5 cellular contexts compared by ENCODE assay signal in the genomic region with DNA sequence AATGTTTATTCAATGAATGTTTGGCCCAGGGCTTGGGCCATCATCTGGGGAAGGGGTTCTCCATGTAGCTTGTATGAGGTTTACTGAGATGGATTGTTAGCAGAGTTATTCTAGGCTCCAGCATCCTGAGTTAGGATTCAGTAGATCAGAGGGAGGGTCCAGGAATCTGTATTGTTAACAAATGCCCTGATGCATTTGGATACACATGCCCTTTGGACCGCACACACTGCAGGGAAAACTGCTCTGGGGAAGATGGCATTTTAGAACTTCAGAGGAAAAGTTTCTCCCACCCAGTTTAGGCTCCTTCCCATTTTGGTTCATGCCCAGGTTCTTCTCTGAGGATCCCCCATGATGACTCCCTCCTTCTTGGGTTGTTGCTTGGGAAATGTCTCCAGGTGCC.
"Had no signal": no experiment of that assay in that cellular context is flagged by ENCODE, and none has a peak within 500 bp of the region (broad histone marks: within the 10 kb centered on the region; RNA-seq: fewer than 3 reads in every experiment).

No MANE protein-coding gene starts in this region.

- H3K9ac ChIP-seq: KMS-11 had no signal

- ATAC-seq: GM23338 had no signal

- H3K4me2 ChIP-seq: GM23338, KMS-11 had no signal

- H3K4me3 ChIP-seq: GM23338 had no signal

- H3K27ac ChIP-seq: KMS-11 had no signal

- H2AFZ ChIP-seq: GM23338 had no signal

- DNase-seq: H9, HCEC 1CT, KBM-7 had no signal
